Comparison of ENCODE assay signal across 1 cellular context in the genomic region with DNA sequence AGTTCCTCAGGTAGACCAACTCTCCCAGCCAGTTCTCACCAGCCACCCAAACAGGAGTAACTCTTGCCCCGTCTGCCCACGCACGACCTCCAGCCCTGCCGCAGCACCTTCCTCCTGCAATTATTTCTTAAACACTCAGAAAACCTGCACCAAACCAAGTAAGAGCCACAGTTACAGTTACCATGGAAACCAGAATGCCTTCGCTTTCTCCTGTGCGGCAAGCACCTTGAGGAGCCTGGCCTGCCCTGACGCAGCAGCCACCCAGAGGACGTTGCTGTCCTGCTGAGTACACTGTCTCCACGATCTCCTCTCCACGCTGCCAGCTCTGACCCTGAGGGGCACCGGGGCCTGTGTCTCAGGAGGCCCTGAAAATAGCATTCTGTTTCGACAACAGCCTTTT.
TF ChIP-seq lines count a peak whose summit lies in the region.

No MANE protein-coding gene starts in this region.

TF ChIP-seq in IMR-90, 13 proteins besides CTCF, POLR2A, EP300 and RAD21:
- no peak for TF ChIP-seq CEBPB (IDR thresholded peaks at IDR 0.05; ENCODE audit: low read depth, low read length)
- TF ChIP-seq RCOR1 (IDR thresholded peaks at IDR 0.05; ENCODE audit: insufficient replicate concordance, low read length) = no peak
